In the genomic region with DNA sequence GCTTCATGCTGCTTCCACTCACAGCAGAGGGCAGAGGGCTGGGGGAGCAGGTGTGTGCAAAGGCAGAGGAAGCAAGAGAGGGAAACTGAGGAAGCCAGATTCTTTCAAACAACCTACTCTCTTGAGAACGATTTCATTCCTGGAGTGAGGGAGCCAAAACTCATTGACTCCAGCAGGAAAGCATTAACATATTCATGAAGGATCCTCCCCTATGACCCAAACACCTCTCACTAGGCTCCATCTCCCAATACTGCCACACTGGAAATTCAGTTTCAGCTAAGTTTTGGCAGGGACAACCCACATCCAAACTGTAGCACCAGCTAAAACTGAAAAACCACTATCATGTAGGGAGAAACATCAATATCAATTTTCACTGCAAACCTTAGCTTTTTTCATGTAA, we compare ENCODE assay signal across 2 cellular contexts.
TF ChIP-seq lines count a peak whose summit lies in the region.

No MANE protein-coding gene starts in this region.

TF ChIP-seq in GM23338, 12 proteins besides CTCF, POLR2A, EP300 and RAD21:
- no peak for TF ChIP-seq STAT1 (IDR thresholded peaks at IDR 0.05; ENCODE audit: unreplicated experiment)
- no peak for TF ChIP-seq EZH2 (IDR thresholded peaks at IDR 0.05; ENCODE audit: low read depth, unreplicated experiment)
- TF ChIP-seq NANOG (IDR thresholded peaks at IDR 0.05; ENCODE audit: borderline replicate concordance), result no peak

TF ChIP-seq in H1, 55 proteins besides CTCF, POLR2A, EP300 and RAD21:
- no peak for TF ChIP-seq RNF2 (IDR thresholded peaks at IDR 0.05; ENCODE audit: borderline replicate concordance, low read depth, low read length, missing control alignments, poor library complexity, severe bottlenecking)
